In genomic region chr12:56751712-56752598, GRCh38 we compare ENCODE assay signal across 8 cellular contexts. TPM values are rescaled to one million over a fixed set of nuclear protein-coding genes. Genes with fewer than 3 reads are reported as not detected.
A peak's percentile ranks its signal among the peaks of the same experiment; 100 is the strongest.
DNase-seq lines count a peak whose midpoint lies in the region; ATAC-seq and TF ChIP-seq lines count a peak whose summit lies in the region.

TSS of gene PRIM1 (minus strand) at chr12:56752323. CDS start at chr12:56752298, 25 bp downstream.

- H3K4me1 ChIP-seq in hepatocyte (ENCODE audit: insufficient read depth) (no peaks in the 10 kb centered on the region), aorta (ENCODE audit: control insufficient read depth in 1 of 2, insufficient read depth in 2 of 2, low read length in 2 of 2) (no peaks in the 10 kb centered on the region)

- no peak for TF ChIP-seq CTCF in hepatocyte (IDR thresholded peaks at IDR 0.05; ENCODE audit: poor library complexity)

- H3K27ac ChIP-seq in hepatocyte: peak within 1 kb of the TSS; percentile 52
- no peak within 1 kb of the TSS for H3K27ac ChIP-seq in aorta (ENCODE audit: low read depth in 1 of 2, low read length in 2 of 2)

- H3K27me3 ChIP-seq in hepatocyte: no peaks in the 10 kb centered on the region
- no peaks in the 10 kb centered on the region for H3K27me3 ChIP-seq in aorta (ENCODE audit: control insufficient read depth in 1 of 2, insufficient read depth in 2 of 2, low read length in 1 of 2)

- H3K4me2 ChIP-seq in hepatocyte: peak within 1 kb of the TSS; percentile 91

- 1% methylated on average over 64 of the region's 64 CpGs for WGBS in hepatocyte (ENCODE audit: low lambda C conversion rate, missing lambda C conversion rate)
- WGBS in aorta, 2 donors: 0% methylated on average over 63 to 64 of the region's 64 CpGs

- peaks cover 3% of the 10 kb centered on the region for H3K79me2 ChIP-seq in hepatocyte

- ATAC-seq in GM18517 (IDR thresholded peaks at IDR 0.05; ENCODE audit: unreplicated experiment) (peak; percentile 49), HG02970 (IDR thresholded peaks at IDR 0.05; ENCODE audit: low FRiP score, unreplicated experiment) (peak; percentile 66), aorta (ENCODE audit: low FRiP score) (peak; percentile 96)

- H3K9me2 ChIP-seq in hepatocyte (replicated peaks; ENCODE audit: insufficient read depth): no peaks in the 10 kb centered on the region

- peak within 1 kb of the TSS; percentile 70 for H3K4me3 ChIP-seq in hepatocyte
- H3K4me3 ChIP-seq in aorta (ENCODE audit: low read length in 2 of 2): peak within 1 kb of the TSS; percentile 2 to 76

- peak within 1 kb of the TSS; percentile 93 for H2AFZ ChIP-seq in hepatocyte

- H3K9me3 Mint-ChIP-seq in T-helper 2 cell treated with Interferon-gamma antibody and Interleukin-4, amounts not matched to agents 5 μg/mL and 100 μg/mL, for 36 hours: no peaks in the 10 kb centered on the region

- intact Hi-C loops in aorta (cut with DNase I): loop anchor here in 1 of 2 donors (10.0 kb wide), 1 partner anchor 313 kb away; no protein-coding TSS in a partner anchor

- no peaks in the 10 kb centered on the region for H4K20me1 ChIP-seq in hepatocyte (ENCODE audit: insufficient read depth, poor library complexity, severe bottlenecking)

- H3K4me3 Mint-ChIP-seq in T-helper 2 cell treated with Interferon-gamma antibody and Interleukin-4, amounts not matched to agents 5 μg/mL and 100 μg/mL, for 36 hours: peak within 1 kb of the TSS; percentile 98

- peak within 1 kb of the TSS; percentile 99 for H3K27ac Mint-ChIP-seq in T-helper 2 cell treated with Interferon-gamma antibody and Interleukin-4, amounts not matched to agents 5 μg/mL and 100 μg/mL, for 36 hours

- peaks cover 33% of the 10 kb centered on the region for H3K4me1 Mint-ChIP-seq in T-helper 2 cell treated with Interferon-gamma antibody and Interleukin-4, amounts not matched to agents 5 μg/mL and 100 μg/mL, for 36 hours (ENCODE audit: low read depth)

- peaks cover 2% of the 10 kb centered on the region for H3K36me3 ChIP-seq in hepatocyte (replicated peaks; ENCODE audit: insufficient read depth, low read depth)
- H3K36me3 ChIP-seq in aorta (ENCODE audit: control insufficient read depth in 1 of 2, insufficient read depth in 2 of 2, low read length in 1 of 2): no peaks in the 10 kb centered on the region

- peaks cover 32% of the 10 kb centered on the region for H3K36me3 Mint-ChIP-seq in T-helper 2 cell treated with Interferon-gamma antibody and Interleukin-4, amounts not matched to agents 5 μg/mL and 100 μg/mL, for 36 hours (ENCODE audit: low read depth)

- no peaks in the 10 kb centered on the region for H3K9me3 ChIP-seq in hepatocyte (ENCODE audit: low read depth)
- no peaks in the 10 kb centered on the region for H3K9me3 ChIP-seq in aorta (ENCODE audit: control insufficient read depth, low read length)

- DNase-seq in NCI-H187 treated with DMSO at 0.1 percent for 48 hours (lab: John Stamatoyannopoulos, UW) (peak; percentile 88), anterior cingulate cortex (lab: John Stamatoyannopoulos, UW) (peak in 57 of 58 donors; percentile 47 to 85 (median 73)), hepatocyte (ENCODE audit: low spot score) (peak; percentile 91), retina (peak; percentile 95), aorta (peak; percentile 90 to 94)
- DNase-seq in T-helper 2 cell treated with Interferon-gamma antibody and Interleukin-4, amounts not matched to agents 5 μg/mL and 100 μg/mL, for 36 hours (ENCODE audit: low spot score): peak; percentile 93

- H3K27me3 Mint-ChIP-seq in T-helper 2 cell treated with Interferon-gamma antibody and Interleukin-4, amounts not matched to agents 5 μg/mL and 100 μg/mL, for 36 hours (ENCODE audit: low read depth): no peaks in the 10 kb centered on the region

RNA-seq across cellular contexts. Expression of gene PRIM1, which starts in this region (rescaled TPM):
- 6.8 and 14.0 TPM in 2 replicates for total RNA-seq in hepatocyte
- polyA plus RNA-seq in hepatocyte: 5.9 and 6.5 TPM in 2 replicates
- 1 to 10 TPM; 3.2 to 4.6 TPM for total RNA-seq in aorta
- polyA plus RNA-seq in aorta: 1 to 10 TPM; 1.9 to 2.4 TPM
